Comparison of ENCODE assay signal across 9 cellular contexts in the genomic region with DNA sequence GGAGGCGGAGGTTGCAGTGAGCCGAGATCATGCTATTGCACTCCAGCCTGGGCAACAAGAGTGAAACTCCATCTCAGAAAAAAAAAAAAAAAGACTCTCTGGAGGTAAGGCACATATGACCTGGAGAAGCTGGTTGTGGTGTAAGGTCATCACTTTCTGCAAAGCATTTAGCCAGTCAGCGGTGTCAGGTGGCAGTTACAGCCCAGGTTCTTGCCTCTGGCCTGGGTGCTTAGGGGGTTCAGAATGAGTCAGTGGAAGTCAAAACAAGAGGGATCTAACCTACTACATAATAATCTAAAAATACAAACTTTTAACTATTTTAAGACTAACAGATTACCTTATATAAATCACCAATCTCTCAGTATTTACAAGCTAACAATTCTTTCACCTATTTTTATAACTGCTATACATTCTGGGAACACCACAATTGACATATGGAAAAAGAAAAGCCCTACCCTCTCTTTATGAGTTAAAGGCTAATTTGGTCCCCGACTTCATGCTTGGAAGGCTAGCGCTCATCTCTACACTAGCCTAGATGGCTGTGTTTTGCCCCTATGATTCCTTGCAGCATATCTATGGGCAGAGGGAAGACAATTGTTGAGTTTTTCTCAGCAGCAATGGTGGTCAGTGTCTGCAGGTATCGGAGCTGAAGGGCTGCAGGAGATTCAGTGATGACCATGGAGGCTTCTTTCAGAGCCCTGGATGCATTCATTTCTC. TPM values are rescaled to one million over a fixed set of nuclear protein-coding genes. Genes with fewer than 3 reads are reported as not detected.
DNase-seq lines count a peak whose midpoint lies in the region; ATAC-seq and TF ChIP-seq lines count a peak whose summit lies in the region.
"Had no signal": no experiment of that assay in that cellular context is flagged by ENCODE, and none has a peak within 500 bp of the region (broad histone marks: within the 10 kb centered on the region; RNA-seq: fewer than 3 reads in every experiment).

No MANE protein-coding gene starts in this region.

- H3K4me3 Mint-ChIP-seq in stimulated activated naive CD8-positive, alpha-beta T cell treated with anti-CD3 and anti-CD28 coated beads, Interleukin-15, amount 100 ng/mL, for 72 hours: no peak overlapping the region
- H3K4me3 Mint-ChIP-seq in T-helper 1 cell treated with Interleukin-12 subunit alpha and Interleukin-12 subunit beta and Interleukin-4 antibody, amounts not matched to agents 30 μg/mL and 1 μg/mL, for 36 hours: no peak overlapping the region

- H3K36me3 ChIP-seq in A673 (ENCODE audit: insufficient read depth, low read length, poor library complexity, severe bottlenecking) (peaks cover 30% of the 10 kb centered on the region), suprapubic skin (peaks cover 66% of the 10 kb centered on the region), ovary (no peaks in the 10 kb centered on the region)

- no peak for DNase-seq in stimulated activated naive CD8-positive, alpha-beta T cell treated with anti-CD3 and anti-CD28 coated beads, Interleukin-15, amount 100 ng/mL, for 72 hours
- no peak for DNase-seq in stimulated activated naive CD8-positive, alpha-beta T cell treated with anti-CD3 and anti-CD28 coated beads, Interleukin-15, Interleukin-2, amounts not matched to agents 100 U/mL and 50 U/mL, for 24 hours
- DNase-seq in A673 (ENCODE audit: low spot score) (no peak), suprapubic skin (ENCODE audit: low spot score in 2 of 2) (no peak), ovary (no peak)
- DNase-seq in stimulated activated CD8-positive, alpha-beta memory T cell treated with anti-CD3 and anti-CD28 coated beads, Interleukin-4, amount 100 ng/mL, for 48 hours: no peak
- DNase-seq: NCI-H1092 treated with DMSO at 0.1 percent for 48 hours had no signal

- H3K4me1 ChIP-seq in A673 (ENCODE audit: insufficient read depth, low read length, poor library complexity, severe bottlenecking) (peaks cover 24% of the 10 kb centered on the region), suprapubic skin (peaks cover 21% of the 10 kb centered on the region), ovary (ENCODE audit: insufficient read depth) (peaks cover 11% of the 10 kb centered on the region)

- no peak overlapping the region for H3K4me3 ChIP-seq in A673 (ENCODE audit: low read depth, low read length, poor library complexity, severe bottlenecking)
- no peak overlapping the region for H3K4me3 ChIP-seq in suprapubic skin
- H3K4me3 ChIP-seq in ovary: no peak overlapping the region

- peaks cover 6% of the 10 kb centered on the region for H3K4me1 Mint-ChIP-seq in stimulated activated naive CD8-positive, alpha-beta T cell treated with anti-CD3 and anti-CD28 coated beads, Interleukin-15, amount 100 ng/mL, for 72 hours
- peaks cover 17% of the 10 kb centered on the region for H3K4me1 Mint-ChIP-seq in T-helper 1 cell treated with Interleukin-12 subunit alpha and Interleukin-12 subunit beta and Interleukin-4 antibody, amounts not matched to agents 30 μg/mL and 1 μg/mL, for 36 hours (ENCODE audit: low read depth)

- peak; percentile 45 for ATAC-seq in stimulated activated naive CD8-positive, alpha-beta T cell treated with anti-CD3 and anti-CD28 coated beads, Interleukin-15, amount 100 ng/mL, for 72 hours
- ATAC-seq in stimulated activated naive CD8-positive, alpha-beta T cell treated with anti-CD3 and anti-CD28 coated beads, Interleukin-15, Interleukin-2, amounts not matched to agents 100 U/mL and 50 U/mL, for 24 hours: no peak
- peak; percentile 92 for ATAC-seq in HG02852 (IDR thresholded peaks at IDR 0.05; ENCODE audit: unreplicated experiment)

- no peak for TF ChIP-seq EP300 in suprapubic skin (IDR thresholded peaks at IDR 0.05)
- no peak for TF ChIP-seq EP300 in ovary (IDR thresholded peaks at IDR 0.05)

- POLR2A ChIA-PET in A673 (lab: Charles Lee; ENCODE audit: low non-redundant PET): no interaction called here

- H3K9me3 ChIP-seq in A673 (ENCODE audit: low read depth, low read length, poor library complexity, severe bottlenecking) (no peaks in the 10 kb centered on the region), suprapubic skin (no peaks in the 10 kb centered on the region), ovary (no peaks in the 10 kb centered on the region)

- H3K36me3 Mint-ChIP-seq in T-helper 1 cell treated with Interleukin-12 subunit alpha and Interleukin-12 subunit beta and Interleukin-4 antibody, amounts not matched to agents 30 μg/mL and 1 μg/mL, for 36 hours (ENCODE audit: low read depth): peaks cover 46% of the 10 kb centered on the region

- H3K27me3 ChIP-seq in A673 (replicated peaks; ENCODE audit: insufficient read depth, low read depth, low read length, poor library complexity) (no peaks in the 10 kb centered on the region), suprapubic skin (no peaks in the 10 kb centered on the region), ovary (no peaks in the 10 kb centered on the region)

- no TSS peak for BruUV-seq in A673 (replicated peaks; lab: Mats Ljungman, UMichigan)

- TF ChIP-seq CTCF in A673 (conservative IDR thresholded peaks at IDR 0.05; ENCODE audit: low read depth, low read length) (no peak), suprapubic skin (IDR thresholded peaks at IDR 0.05) (no peak), ovary (IDR thresholded peaks at IDR 0.05) (no peak)

- no peaks in the 10 kb centered on the region for H3K9me3 Mint-ChIP-seq in stimulated activated naive CD8-positive, alpha-beta T cell treated with anti-CD3 and anti-CD28 coated beads, Interleukin-15, amount 100 ng/mL, for 72 hours
- no peaks in the 10 kb centered on the region for H3K9me3 Mint-ChIP-seq in T-helper 1 cell treated with Interleukin-12 subunit alpha and Interleukin-12 subunit beta and Interleukin-4 antibody, amounts not matched to agents 30 μg/mL and 1 μg/mL, for 36 hours

- intact Hi-C loops in A673 (cut with micrococcal nuclease; ENCODE audit: unreplicated experiment) (no loop called here), ovary (cut with DNase I) (no loop called here)

- WGBS in suprapubic skin: 93% methylated on average over 6 of the region's 6 CpGs
- 95 to 98% (median 96%) methylated on average over 6 of the region's 6 CpGs for WGBS in ovary, 3 donors

- H3K27me3 Mint-ChIP-seq in stimulated activated naive CD8-positive, alpha-beta T cell treated with anti-CD3 and anti-CD28 coated beads, Interleukin-15, amount 100 ng/mL, for 72 hours: no peaks in the 10 kb centered on the region
- no peaks in the 10 kb centered on the region for H3K27me3 Mint-ChIP-seq in T-helper 1 cell treated with Interleukin-12 subunit alpha and Interleukin-12 subunit beta and Interleukin-4 antibody, amounts not matched to agents 30 μg/mL and 1 μg/mL, for 36 hours (ENCODE audit: low read depth)

- TF ChIP-seq POLR2A in suprapubic skin (IDR thresholded peaks at IDR 0.05): no peak
- TF ChIP-seq POLR2A in ovary (IDR thresholded peaks at IDR 0.05): no peak

- H3K27ac Mint-ChIP-seq in stimulated activated naive CD8-positive, alpha-beta T cell treated with anti-CD3 and anti-CD28 coated beads, Interleukin-15, amount 100 ng/mL, for 72 hours: no peak overlapping the region
- peak overlapping the region; percentile 17 for H3K27ac Mint-ChIP-seq in T-helper 1 cell treated with Interleukin-12 subunit alpha and Interleukin-12 subunit beta and Interleukin-4 antibody, amounts not matched to agents 30 μg/mL and 1 μg/mL, for 36 hours

- no peak overlapping the region for H3K27ac ChIP-seq in A673 (ENCODE audit: low read depth, low read length, poor library complexity, severe bottlenecking)
- H3K27ac ChIP-seq in suprapubic skin: no peak overlapping the region
- no peak overlapping the region for H3K27ac ChIP-seq in ovary

- CTCF ChIA-PET in A673 (lab: Charles Lee): interaction anchor here (1.1 kb wide), 1 partner anchor 21 kb away, joined by 3 read pairs; no protein-coding TSS in a partner anchor

RNA-seq across cellular contexts. Expression of a gene that starts 29.2 kb away (rescaled TPM):
- total RNA-seq in A673 (2021) (63.4 and 72.4 TPM in 2 replicates), suprapubic skin (100 to 1,000 TPM; 166 to 238 (median 185) TPM), ovary (100 to 1,000 TPM in 5 of 7 donors, 10 to 100 TPM in 2; 73.1 to 205 (median 164) TPM)
- 100 to 1,000 TPM; 114 to 203 TPM for polyA plus RNA-seq in ovary
